In the genomic region with DNA sequence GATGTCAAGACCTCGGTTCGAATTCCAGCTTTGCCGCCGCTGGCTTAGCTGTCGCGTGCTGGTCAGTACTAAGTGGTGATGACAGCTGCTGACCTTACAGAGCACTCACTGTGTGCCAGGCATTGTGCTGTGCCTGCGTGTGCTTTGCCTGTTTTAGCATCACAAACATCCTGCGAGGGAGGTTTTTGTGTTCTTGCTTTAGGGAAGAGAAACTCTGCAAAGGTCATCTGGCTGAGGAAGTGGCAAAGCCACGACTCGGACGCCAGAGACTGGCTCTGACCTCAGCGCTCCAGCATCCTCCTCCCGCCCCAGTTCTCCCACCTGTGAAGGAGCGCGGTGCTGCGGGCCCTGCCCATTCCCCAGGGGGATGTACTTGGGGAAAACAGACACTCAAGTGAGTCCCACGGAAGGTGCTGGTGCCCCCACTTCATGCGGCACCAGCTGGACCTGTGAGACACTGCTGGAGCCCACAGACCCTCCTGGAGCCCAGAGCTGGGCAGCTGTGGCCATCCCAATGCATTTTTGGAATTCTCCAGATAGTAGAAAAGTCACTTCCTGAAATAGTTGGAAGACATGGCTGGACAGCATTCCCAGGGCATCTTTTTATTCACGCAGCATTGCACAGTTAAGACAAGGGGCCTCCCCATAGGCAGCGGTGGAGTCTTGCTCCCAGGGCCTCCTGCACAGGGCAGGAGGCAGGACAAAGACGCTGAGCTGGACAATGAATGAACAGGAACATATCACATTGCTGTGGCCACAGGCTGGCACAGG, we compare ENCODE assay signal across 9 cellular contexts. TPM values are rescaled to one million over a fixed set of nuclear protein-coding genes. Genes with fewer than 3 reads are reported as not detected.
DNase-seq lines count a peak whose midpoint lies in the region; ATAC-seq and TF ChIP-seq lines count a peak whose summit lies in the region.
"Had no signal": no experiment of that assay in that cellular context is flagged by ENCODE, and none has a peak within 500 bp of the region (broad histone marks: within the 10 kb centered on the region; RNA-seq: fewer than 3 reads in every experiment).

No MANE protein-coding gene starts in this region.

- no peaks in the 10 kb centered on the region; the same call in none of the 2 replicates for H3K9me3 ChIP-seq in AG04450 (ENCODE audit: control insufficient read depth, insufficient read depth, low read length)
- H3K9me3 ChIP-seq: ovary had no signal

- no peaks in the 10 kb centered on the region for H3K27me3 ChIP-seq in AG04450 (ENCODE audit: control insufficient read depth, insufficient read depth, low read length)
- H3K27me3 ChIP-seq: ovary had no signal

- no peak for TF ChIP-seq CTCF in AG04450 (IDR thresholded peaks at IDR 0.05; ENCODE audit: low read depth, low read length)
- TF ChIP-seq CTCF in coronary artery (IDR thresholded peaks at IDR 0.05) = no peak
- no peak for TF ChIP-seq CTCF in neural crest cell (conservative IDR thresholded peaks at IDR 0.05)

- H3K27me3 Mint-ChIP-seq in neural crest cell (ENCODE audit: low read depth) = no peaks in the 10 kb centered on the region
- H3K27me3 Mint-ChIP-seq in activated T-cell treated with anti-CD3 and anti-CD28 coated beads, Interleukin-2, amount 50 U/mL, for 72 hours (ENCODE audit: low read depth) = peaks cover 7% of the 10 kb centered on the region

- no peak for DNase-seq in AG04450 (ENCODE audit: low read depth, low spot score)
- DNase-seq in HS-5 (ENCODE audit: low read depth) = peak; percentile 19
- no peak for DNase-seq in coronary artery (ENCODE audit: low spot score)
- DNase-seq in neural crest cell (ENCODE audit: low read depth, low spot score) = no peak
- DNase-seq in activated gamma-delta T cell treated with Interleukin-2 at 50 U/mL for 16 hours = no peak
- DNase-seq in activated T-cell treated with anti-CD3 and anti-CD28 coated beads, Interleukin-2, amount 50 U/mL, for 72 hours = no peak
- DNase-seq in NCI-H187 (lab: John Stamatoyannopoulos, UW) = no peak

- H3K4me3 ChIP-seq in AG04450 (ENCODE audit: low read depth, low read length) = no peak overlapping the region
- H3K4me3 ChIP-seq in coronary artery = peak overlapping the region; percentile 18
- H3K4me3 ChIP-seq: ovary had no signal

- H3K36me3 Mint-ChIP-seq in neural crest cell (ENCODE audit: low read depth) = no peaks in the 10 kb centered on the region
- H3K36me3 Mint-ChIP-seq in activated T-cell treated with anti-CD3 and anti-CD28 coated beads, Interleukin-2, amount 50 U/mL, for 72 hours (ENCODE audit: insufficient read depth in 2 of 2) = no peaks in the 10 kb centered on the region

- H3K4me1 Mint-ChIP-seq in neural crest cell = peaks cover 30% of the 10 kb centered on the region
- H3K4me1 Mint-ChIP-seq in activated T-cell treated with anti-CD3 and anti-CD28 coated beads, Interleukin-2, amount 50 U/mL, for 72 hours (ENCODE audit: low read depth) = peaks cover 49% of the 10 kb centered on the region

- CTCF ChIA-PET in AG04450 (lab: Charles Lee) = interaction anchor here (1.2 to 1.8 kb wide), 2 partner anchors 25 to 45 kb away, joined by 3 to 9 read pairs; no protein-coding TSS in a partner anchor

- H3K27ac ChIP-seq in AG04450 (ENCODE audit: low read depth, low read length) (peak overlapping the region; percentile 21), coronary artery (peak overlapping the region in 1 of 2 donors; percentile 71)

- peak; percentile 60 for ATAC-seq in GM19463 (IDR thresholded peaks at IDR 0.05; ENCODE audit: unreplicated experiment)
- ATAC-seq in activated T-cell treated with anti-CD3 and anti-CD28 coated beads, Interleukin-2, amount 50 U/mL, for 72 hours (replicated peaks in 1 of 2) = no peak

- H3K4me3 Mint-ChIP-seq in neural crest cell = no peak overlapping the region
- H3K4me3 Mint-ChIP-seq in activated T-cell treated with anti-CD3 and anti-CD28 coated beads, Interleukin-2, amount 50 U/mL, for 72 hours = peak overlapping the region in 1 of 2 donors; percentile 59

- H3K9me3 Mint-ChIP-seq in neural crest cell = peaks cover 3% of the 10 kb centered on the region
- H3K9me3 Mint-ChIP-seq in activated T-cell treated with anti-CD3 and anti-CD28 coated beads, Interleukin-2, amount 50 U/mL, for 72 hours = peaks cover 0 to 1% of the 10 kb centered on the region in 2 donors

- POLR2A ChIA-PET in AG04450 (lab: Yijun Ruan, JAX) = interaction anchor here (0.5 to 2.9 kb wide), 3 partner anchors 14 to 22 kb away, joined by 4 to 9 read pairs (median 4); no protein-coding TSS in a partner anchor

- H3K27ac Mint-ChIP-seq in neural crest cell (ENCODE audit: unreplicated experiment) = peak overlapping the region; percentile 5
- H3K27ac Mint-ChIP-seq in activated T-cell treated with anti-CD3 and anti-CD28 coated beads, Interleukin-2, amount 50 U/mL, for 72 hours = no peak overlapping the region

RNA-seq across cellular contexts. Expression of a gene that starts 20.0 kb away (rescaled TPM):
- 207 and 215 TPM in 2 replicates for polyA plus RNA-seq in AG04450 (2011; rRNA removed)
- polyA minus RNA-seq in AG04450 (2011; rRNA and poly(A)+ RNA removed) = 243 and 282 TPM in 2 replicates
- 32.9 and 34.0 TPM in 2 replicates for total RNA-seq in neural crest cell
- 100 to 1,000 TPM; 350 to 403 TPM for total RNA-seq in activated T-cell treated with anti-CD3 and anti-CD28 coated beads, Interleukin-2, amount 50 U/mL, for 72 hours

RNA-seq across cellular contexts. Expression of a gene that starts 46.9 kb away (rescaled TPM):
- polyA plus RNA-seq in AG04450 (2011; rRNA removed) = not detected in 2 replicates
- not detected in 2 replicates for polyA minus RNA-seq in AG04450 (2011; rRNA and poly(A)+ RNA removed)
- not detected in 2 replicates for total RNA-seq in neural crest cell
- total RNA-seq in activated T-cell treated with anti-CD3 and anti-CD28 coated beads, Interleukin-2, amount 50 U/mL, for 72 hours = not detected

RNA-seq across cellular contexts. Expression of a gene that starts 49.8 kb away (rescaled TPM):
- 0.09 and 0.17 TPM in 2 replicates for polyA plus RNA-seq in AG04450 (2011; rRNA removed)
- polyA minus RNA-seq in AG04450 (2011; rRNA and poly(A)+ RNA removed) = not detected in 2 replicates
- total RNA-seq in neural crest cell = not detected in 2 replicates
- under 1 TPM in 1 of 2 donors, not detected in 1; 0.36 TPM for total RNA-seq in activated T-cell treated with anti-CD3 and anti-CD28 coated beads, Interleukin-2, amount 50 U/mL, for 72 hours

Comparison
In these comparisons a context has a peak if more than half of its experiments do, and no peak if none do; other contexts are left out.
1. RNA of a gene that starts 20.0 kb away (total RNA-seq): 350 to 403 TPM in activated T-cell treated with anti-CD3 and anti-CD28 coated beads, Interleukin-2, amount 50 U/mL, for 72 hours; 32.9 to 34.0 TPM in neural crest cell; every median in the first group is over 10 times any median in the second.